In genomic region chr16:55856950-55857349, GRCh38 we compare ENCODE assay signal across 25 cellular contexts. TPM values are rescaled to one million over a fixed set of nuclear protein-coding genes. Genes with fewer than 3 reads are reported as not detected.
DNase-seq lines count a peak whose midpoint lies in the region; ATAC-seq and TF ChIP-seq lines count a peak whose summit lies in the region.
"Had no signal": no experiment of that assay in that cellular context is flagged by ENCODE, and none has a peak within 500 bp of the region (broad histone marks: within the 10 kb centered on the region; RNA-seq: fewer than 3 reads in every experiment).

No MANE protein-coding gene starts in this region.

- DNase-seq in NCI-H2227 (lab: John Stamatoyannopoulos, UW; ENCODE audit: unreplicated experiment) (peak; percentile 1), NCI-H2227 treated with DMSO at 0.1 percent for 48 hours (lab: John Stamatoyannopoulos, UW) (no peak), A673 (ENCODE audit: low spot score) (peak; percentile 21), left lobe of liver (ENCODE audit: low spot score) (no peak), lung (ENCODE audit: low spot score) (peak; percentile 45), NCI-H2107 treated with DMSO at 0.1 percent for 48 hours (lab: John Stamatoyannopoulos, UW; ENCODE audit: unreplicated experiment) (no peak), lower leg skin (ENCODE audit: low spot score in 2 of 2) (no peak), RKO (ENCODE audit: low spot score) (no peak)
- DNase-seq: ACHN; AML-193; BE2C; C1 segment of cervical spinal cord; Calu3; CD4-positive, alpha-beta memory T cell; COR-L47; DMS53; DMS79 treated with DMSO at 0.1 percent for 48 hours; GF-D8; H9 had no signal

- ATAC-seq in left lobe of liver, result peak; percentile 78
- no peak for ATAC-seq in lung (ENCODE audit: insufficient read depth, low FRiP score)
- ATAC-seq: GM23338, HCT116 had no signal

- CTCF ChIA-PET in A673 (lab: Charles Lee), result no interaction called here

- WGBS in lung, 2 donors, result 70 to 72% methylated on average over 3 of the region's 3 CpGs
- 75 to 87% methylated on average over 3 of the region's 3 CpGs for WGBS in lower leg skin, 2 donors

- intact Hi-C loops in A673 (cut with micrococcal nuclease; ENCODE audit: unreplicated experiment) (no loop called here), lower leg skin (cut with DNase I; ENCODE audit: low total_unique reads) (no loop called here)

- no peaks in the 10 kb centered on the region for H3K4me1 ChIP-seq in A673 (ENCODE audit: insufficient read depth, low read length, poor library complexity, severe bottlenecking)
- H3K4me1 ChIP-seq in lung (ENCODE audit: control insufficient read depth in 2 of 2, insufficient read depth in 2 of 2, low read length in 2 of 2), result no peaks in the 10 kb centered on the region
- H3K4me1 ChIP-seq: BE2C had no signal

- H3K4me3 ChIP-seq in A673 (ENCODE audit: low read depth, low read length, poor library complexity, severe bottlenecking) (no peak overlapping the region), lung (no peak overlapping the region), lower leg skin (ENCODE audit: low read depth, poor library complexity, severe bottlenecking) (no peak overlapping the region)
- H3K4me3 ChIP-seq: GM23338 had no signal

- TF ChIP-seq CTCF in A673 (conservative IDR thresholded peaks at IDR 0.05; ENCODE audit: low read depth, low read length), result no peak
- no peak for TF ChIP-seq CTCF in lung (IDR thresholded peaks at IDR 0.05; ENCODE audit: control extremely low read depth, extremely low read depth)
- no peak for TF ChIP-seq CTCF in lower leg skin (IDR thresholded peaks at IDR 0.05)

- POLR2A ChIA-PET in A673 (lab: Charles Lee; ENCODE audit: low non-redundant PET), result no interaction called here

- H3K27ac ChIP-seq in A673 (ENCODE audit: low read depth, low read length, poor library complexity, severe bottlenecking), result no peak overlapping the region
- H3K27ac ChIP-seq in lung (ENCODE audit: low read depth in 1 of 2, low read length in 1 of 2), result no peak overlapping the region
- H3K27ac ChIP-seq: 22Rv1 had no signal

- no TSS peak for BruUV-seq in A673 (replicated peaks; lab: Mats Ljungman, UMichigan)

- no peak for TF ChIP-seq POLR2A in lower leg skin (IDR thresholded peaks at IDR 0.05)

- no peaks in the 10 kb centered on the region for H3K9me3 ChIP-seq in A673 (ENCODE audit: low read depth, low read length, poor library complexity, severe bottlenecking)
- no peaks in the 10 kb centered on the region for H3K9me3 ChIP-seq in lung (ENCODE audit: control insufficient read depth in 2 of 2, insufficient read depth in 1 of 2, low read length in 1 of 2)
- H3K9me3 ChIP-seq: BE2C had no signal

- no peaks in the 10 kb centered on the region for H3K36me3 ChIP-seq in A673 (ENCODE audit: insufficient read depth, low read length, poor library complexity, severe bottlenecking)
- no peaks in the 10 kb centered on the region for H3K36me3 ChIP-seq in lung (ENCODE audit: control insufficient read depth in 2 of 2, insufficient read depth in 2 of 2, low read length in 2 of 2)
- H3K36me3 ChIP-seq: BE2C had no signal

- H3K27me3 ChIP-seq in A673 (replicated peaks; ENCODE audit: insufficient read depth, low read depth, low read length, poor library complexity) (peaks cover 9% of the 10 kb centered on the region), lung (ENCODE audit: control insufficient read depth, insufficient read depth) (peaks cover 2% of the 10 kb centered on the region)
- H3K27me3 ChIP-seq: BE2C had no signal

RNA-seq across cellular contexts. Expression of gene CES5A, which starts 18.2 kb away (rescaled TPM):
- not detected in 2 replicates for total RNA-seq in A673 (2021)
- 4.4 TPM for total RNA-seq in left lobe of liver
- not detected for total RNA-seq in lung
- not detected for polyA plus RNA-seq in lung
- under 1 TPM; 0.34 to 0.56 (median 0.46) TPM for total RNA-seq in lower leg skin
- total RNA-seq: Calu3; CD4-positive, alpha-beta memory T cell; Daoy; G401; GM23338; H4; H9 had no signal
- polyA plus RNA-seq: CD4-positive, alpha-beta memory T cell; GM23338 had no signal

RNA-seq across cellular contexts. Expression of gene CES1, which starts 24.1 kb away (rescaled TPM):
- total RNA-seq in A673 (2021), result 523 and 625 TPM in 2 replicates
- 2,727 TPM for total RNA-seq in left lobe of liver
- 100 to 1,000 TPM in 1 of 2 donors, 10 to 100 TPM in 1; 77.7 to 253 TPM for total RNA-seq in lung
- polyA plus RNA-seq in lung, result 100 to 1,000 TPM in 1 of 2 donors, 10 to 100 TPM in 1; 61.8 to 598 TPM
- total RNA-seq in lower leg skin, result 1 to 10 TPM in 3 of 4 donors, under 1 TPM in 1; 0.76 to 9.5 (median 2.6) TPM
- total RNA-seq: G401, GM23338, H9 had no signal

Comparison
In these comparisons a context has a peak if more than half of its experiments do, and no peak if none do; other contexts are left out.
1. DNase-seq: peak in NCI-H2227 (single experiment), A673 (single experiment) and lung (single experiment); none in NCI-H2227 treated with DMSO at 0.1 percent for 48 hours (single experiment), left lobe of liver (single experiment), NCI-H2107 treated with DMSO at 0.1 percent for 48 hours (single experiment), lower leg skin (0 of 2) and RKO (single experiment).
2. RNA of gene CES1, which starts 24.1 kb away (total RNA-seq): 2,727 TPM in left lobe of liver (single experiment), 523 to 625 TPM in A673 and 77.7 to 253 TPM in lung; 0.76 to 9.5 TPM in lower leg skin; every median in the first group is over 4 times any median in the second.